ENCODE assay signal across 8 cellular contexts in the genomic region with DNA sequence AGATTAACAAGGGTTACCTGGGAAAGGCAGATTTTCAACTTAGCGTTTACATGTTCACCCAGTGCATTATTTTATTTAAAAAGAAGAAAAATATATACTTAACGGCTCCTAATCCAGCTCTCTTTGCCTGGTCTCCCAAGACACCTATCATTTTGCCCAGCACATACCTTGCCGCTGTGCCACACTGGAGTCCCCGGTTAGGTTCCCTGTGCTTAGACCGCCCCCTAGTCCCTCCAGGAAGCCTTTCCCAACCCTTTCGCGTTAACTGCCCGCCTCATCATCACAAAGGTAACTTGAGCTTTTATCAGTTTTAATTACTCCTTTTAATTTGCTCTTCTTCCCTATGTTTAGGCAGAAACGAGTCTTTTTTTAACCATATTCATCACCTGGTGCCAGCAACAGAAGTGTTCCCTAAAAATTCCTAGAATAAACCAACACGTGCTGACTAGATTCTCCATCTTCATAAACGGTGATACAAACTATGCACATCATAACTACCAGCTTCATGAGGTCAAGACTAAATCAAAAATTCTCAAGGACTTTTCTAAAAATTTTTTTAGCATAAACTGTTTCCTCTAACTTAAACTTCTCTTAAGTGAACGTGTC. TPM values are rescaled to one million over a fixed set of nuclear protein-coding genes. Genes with fewer than 3 reads are reported as not detected.
DNase-seq lines count a peak whose midpoint lies in the region; ATAC-seq and TF ChIP-seq lines count a peak whose summit lies in the region.

No MANE protein-coding gene starts in this region.

- TF ChIP-seq CTCF in GM20000 (IDR thresholded peaks at IDR 0.05; ENCODE audit: extremely low read depth, missing control alignments) = no peak

- ATAC-seq in activated T-helper 17 cell treated with anti-CD3 and anti-CD28 coated beads, Interleukin-2, amount 50 U/mL, for 72 hours (replicated peaks) = no peak
- ATAC-seq in left ventricle myocardium superior (peak; percentile 48), HG02623 (IDR thresholded peaks at IDR 0.05; ENCODE audit: unreplicated experiment) (no peak)

- H3K27ac ChIP-seq in Karpas-422 (ENCODE audit: low read length) (peak overlapping the region; percentile 23; the same call in 1 of the 2 replicates), rectal smooth muscle tissue (ENCODE audit: low read depth, low read length) (peak overlapping the region; percentile 93)

- H3K36me3 Mint-ChIP-seq in activated T-helper 17 cell treated with anti-CD3 and anti-CD28 coated beads, Interleukin-2, amount 50 U/mL, for 72 hours (ENCODE audit: low read depth) = peaks cover 63% of the 10 kb centered on the region

- no peaks in the 10 kb centered on the region for H3K9me3 Mint-ChIP-seq in activated T-helper 17 cell treated with anti-CD3 and anti-CD28 coated beads, Interleukin-2, amount 50 U/mL, for 72 hours

- H3K27me3 ChIP-seq in Karpas-422 (ENCODE audit: low read length) = no peaks in the 10 kb centered on the region
- H3K27me3 ChIP-seq in rectal smooth muscle tissue (ENCODE audit: control insufficient read depth, insufficient read depth, low read length) = no peaks in the 10 kb centered on the region

- H3K9ac ChIP-seq in Karpas-422 (ENCODE audit: low read length) = peak overlapping the region; percentile 64
- H3K9ac ChIP-seq in rectal smooth muscle tissue (ENCODE audit: low read length) = peak overlapping the region; percentile 67

- peak overlapping the region; percentile 13 for H3K27ac Mint-ChIP-seq in activated T-helper 17 cell treated with anti-CD3 and anti-CD28 coated beads, Interleukin-2, amount 50 U/mL, for 72 hours

- DNase-seq in DMS114 treated with DMSO at 0.1 percent for 48 hours (lab: John Stamatoyannopoulos, UW; ENCODE audit: unreplicated experiment) = peak; percentile 30
- DNase-seq in Karpas-422 = no peak
- no peak for DNase-seq in left ventricle myocardium superior
- DNase-seq in GM20000 (ENCODE audit: low spot score) = no peak
- DNase-seq in ureter (ENCODE audit: low spot score) = no peak

- H3K79me2 ChIP-seq in Karpas-422 (ENCODE audit: low read length) = 0 out of 2 replicates have a peak, but pooled peaks cover 3% of the 10 kb centered on the region

- peaks cover 13% of the 10 kb centered on the region for H3K4me1 Mint-ChIP-seq in activated T-helper 17 cell treated with anti-CD3 and anti-CD28 coated beads, Interleukin-2, amount 50 U/mL, for 72 hours

- no peaks in the 10 kb centered on the region for H3K9me3 ChIP-seq in Karpas-422 (ENCODE audit: low read length)

- H3K36me3 ChIP-seq in Karpas-422 (ENCODE audit: insufficient read depth, low read length) (peaks cover 21% of the 10 kb centered on the region; the same call in 1 of the 2 replicates), rectal smooth muscle tissue (ENCODE audit: control insufficient read depth, insufficient read depth, low read length) (peaks cover 6% of the 10 kb centered on the region)

- H3K4me1 ChIP-seq in Karpas-422 (ENCODE audit: low read length) = peaks cover 21% of the 10 kb centered on the region
- no peaks in the 10 kb centered on the region for H3K4me1 ChIP-seq in rectal smooth muscle tissue (ENCODE audit: control insufficient read depth, insufficient read depth, low read length)

- H3K4me2 ChIP-seq in Karpas-422 (ENCODE audit: low read depth, low read length, poor library complexity, severe bottlenecking) = peak overlapping the region; percentile 64

- H3K9me2 ChIP-seq in Karpas-422 (replicated peaks; ENCODE audit: insufficient read depth, low read length) = no peaks in the 10 kb centered on the region

- H3K27me3 Mint-ChIP-seq in activated T-helper 17 cell treated with anti-CD3 and anti-CD28 coated beads, Interleukin-2, amount 50 U/mL, for 72 hours = no peaks in the 10 kb centered on the region

- H3K4me3 Mint-ChIP-seq in activated T-helper 17 cell treated with anti-CD3 and anti-CD28 coated beads, Interleukin-2, amount 50 U/mL, for 72 hours = peak overlapping the region; percentile 77

- intact Hi-C loops in left ventricle myocardium superior (cut with micrococcal nuclease) = no loop called here

- H3K4me3 ChIP-seq in Karpas-422 (ENCODE audit: low read length) = peak overlapping the region; percentile 60
- H3K4me3 ChIP-seq in rectal smooth muscle tissue (ENCODE audit: low read length) = peak overlapping the region; percentile 77

- H4K20me1 ChIP-seq in Karpas-422 (ENCODE audit: insufficient read depth, low read depth, low read length) = no peaks in the 10 kb centered on the region

- H2AFZ ChIP-seq in Karpas-422 (ENCODE audit: low read length) = peak overlapping the region; percentile 32; the same call in 1 of the 2 replicates

RNA-seq across cellular contexts. Expression of gene DNAJA1, which starts 19.7 kb away (rescaled TPM):
- 65.7 and 80.4 TPM in 2 replicates for total RNA-seq in Karpas-422 (2014; rRNA removed; shearing (Covaris generic); ENCODE audit: low replicate concordance)
- 100 to 1,000 TPM; 132 to 220 TPM for total RNA-seq in activated T-helper 17 cell treated with anti-CD3 and anti-CD28 coated beads, Interleukin-2, amount 50 U/mL, for 72 hours
- total RNA-seq in left ventricle myocardium superior (90.9 TPM), ureter (101 TPM)

RNA-seq across cellular contexts. Expression of gene SMU1, which starts 31.7 kb away (rescaled TPM):
- 12.2 and 18.4 TPM in 2 replicates for total RNA-seq in Karpas-422 (2014; rRNA removed; shearing (Covaris generic); ENCODE audit: low replicate concordance)
- 10 to 100 TPM; 24.2 to 30.9 TPM for total RNA-seq in activated T-helper 17 cell treated with anti-CD3 and anti-CD28 coated beads, Interleukin-2, amount 50 U/mL, for 72 hours
- total RNA-seq in left ventricle myocardium superior (16.3 TPM), ureter (22.8 TPM)

RNA-seq across cellular contexts. Expression of gene APTX, which starts 43.4 kb away (rescaled TPM):
- total RNA-seq in Karpas-422 (2014; rRNA removed; shearing (Covaris generic); ENCODE audit: low replicate concordance) = 41.9 and 42.6 TPM in 2 replicates
- total RNA-seq in activated T-helper 17 cell treated with anti-CD3 and anti-CD28 coated beads, Interleukin-2, amount 50 U/mL, for 72 hours = 10 to 100 TPM; 38.8 to 50.4 TPM
- total RNA-seq in left ventricle myocardium superior = 12.0 TPM
- total RNA-seq in ureter = 40.1 TPM
